In genomic region chr21:42377211-42377950, GRCh38 we compare ENCODE assay signal across 21 cellular contexts. TPM values are rescaled to one million over a fixed set of nuclear protein-coding genes. Genes with fewer than 3 reads are reported as not detected.
"Had no signal": no experiment of that assay in that cellular context is flagged by ENCODE, and none has a peak within 500 bp of the region (broad histone marks: within the 10 kb centered on the region; RNA-seq: fewer than 3 reads in every experiment).

No MANE protein-coding gene starts in this region.

- H3K27me3 Mint-ChIP-seq: activated CD4-positive, alpha-beta T cell treated with anti-CD3 and anti-CD28 coated beads, Interleukin-2, amount 10 ng/mL, durations not matched to agents 24 days and 14 days had no signal

- H3K27ac ChIP-seq: adrenal gland, dorsolateral prefrontal cortex, hepatocyte, left ventricle myocardium inferior, prostate gland, upper lobe of left lung had no signal

- H3K4me1 ChIP-seq: adrenal gland, left ventricle myocardium inferior had no signal

- H3K4me3 ChIP-seq: adrenal gland, dorsolateral prefrontal cortex, hepatocyte, left ventricle myocardium inferior, prostate gland, upper lobe of left lung had no signal

- H3K9me3 ChIP-seq: adrenal gland, prostate gland had no signal

- ATAC-seq: right cardiac atrium had no signal

- H3K27ac Mint-ChIP-seq: activated CD4-positive, alpha-beta T cell treated with anti-CD3 and anti-CD28 coated beads, Interleukin-2, amount 10 ng/mL, durations not matched to agents 24 days and 14 days; activated naive CD4-positive, alpha-beta T cell treated with anti-CD3 and anti-CD28 coated beads for 36 hours; activated T-helper 2 cell treated with anti-CD3 and anti-CD28 coated beads, Interferon-gamma antibody, Interleukin-2, Interleukin-4, amounts not matched to agents 10 μg/mL and 5 μg/mL and 100 μg/mL, durations not matched to agents 14 hours and 24 hours and 36 hours; memory B cell; nephron; stimulated activated naive CD8-positive, alpha-beta T cell treated with anti-CD3 and anti-CD28 coated beads, Interleukin-15, Interleukin-2, amounts not matched to agents 100 ng/mL and 50 ng/mL, for 24 hours had no signal

- H3K36me3 ChIP-seq: adrenal gland, left ventricle myocardium inferior, prostate gland, upper lobe of left lung had no signal

- H3K4me3 Mint-ChIP-seq: activated CD4-positive, alpha-beta T cell treated with anti-CD3 and anti-CD28 coated beads, Interleukin-2, amount 10 ng/mL, durations not matched to agents 24 days and 14 days; activated naive CD4-positive, alpha-beta T cell treated with anti-CD3 and anti-CD28 coated beads for 36 hours; memory B cell; nephron; stimulated activated naive CD8-positive, alpha-beta T cell treated with anti-CD3 and anti-CD28 coated beads, Interleukin-15, Interleukin-2, amounts not matched to agents 100 ng/mL and 50 ng/mL, for 24 hours had no signal

- DNase-seq: activated CD4-positive, alpha-beta T cell treated with anti-CD3 and anti-CD28 coated beads, Interleukin-2, amount 10 ng/mL, durations not matched to agents 24 days and 14 days; activated CD4-positive, CD25-positive, alpha-beta regulatory T cell; activated CD8-positive, alpha-beta memory T cell treated with anti-CD3 and anti-CD28 coated beads, Interleukin-2, amount 50 U/mL, for 48 hours; activated naive CD4-positive, alpha-beta T cell treated with anti-CD3 and anti-CD28 coated beads for 36 hours; left ventricle myocardium inferior; occipital lobe; right cardiac atrium; small intestine; stimulated activated CD4-positive, alpha-beta T cell treated with anti-CD3 and anti-CD28 coated beads, Interleukin-4, amount 100 ng/mL, for 4 hours; stimulated activated CD8-positive, alpha-beta memory T cell treated with anti-CD3 and anti-CD28 coated beads, Interleukin-4, amount 100 ng/mL, for 48 hours had no signal

- H3K36me3 Mint-ChIP-seq: memory B cell had no signal

RNA-seq across cellular contexts. Expression of gene TFF1, which starts 11.0 kb away (rescaled TPM):
- total RNA-seq: activated CD4-positive, alpha-beta T cell treated with anti-CD3 and anti-CD28 coated beads, Interleukin-2, amount 10 ng/mL, durations not matched to agents 24 days and 14 days; activated naive CD4-positive, alpha-beta T cell treated with anti-CD3 and anti-CD28 coated beads for 36 hours; dorsolateral prefrontal cortex; left ventricle myocardium inferior; occipital lobe; right cardiac atrium; T-helper 2 cell treated with Interferon-gamma antibody and Interleukin-4, amounts not matched to agents 100 ng/mL and 5 ng/mL, for 36 hours; temporal lobe had no signal

RNA-seq across cellular contexts. Expression of gene TMPRSS3, which starts 18.5 kb away (rescaled TPM):
- total RNA-seq: left ventricle myocardium inferior, occipital lobe, right cardiac atrium, temporal lobe had no signal

RNA-seq across cellular contexts. Expression of gene UBASH3A, which starts 26.3 kb away (rescaled TPM):
- total RNA-seq: hepatocyte, left ventricle myocardium inferior, occipital lobe, temporal lobe had no signal

RNA-seq across cellular contexts. Expression of gene TFF2, which starts 26.6 kb away (rescaled TPM):
- total RNA-seq: activated CD4-positive, alpha-beta T cell treated with anti-CD3 and anti-CD28 coated beads, Interleukin-2, amount 10 ng/mL, durations not matched to agents 24 days and 14 days; activated naive CD4-positive, alpha-beta T cell treated with anti-CD3 and anti-CD28 coated beads for 36 hours; activated T-helper 2 cell treated with anti-CD3 and anti-CD28 coated beads, Interferon-gamma antibody, Interleukin-2, Interleukin-4, amounts not matched to agents 10 μg/mL and 5 μg/mL and 100 μg/mL, durations not matched to agents 14 hours and 24 hours and 36 hours; adrenal gland; dorsolateral prefrontal cortex; left ventricle myocardium inferior; occipital lobe; prostate gland; right cardiac atrium; T-helper 2 cell treated with Interferon-gamma antibody and Interleukin-4, amounts not matched to agents 100 ng/mL and 5 ng/mL, for 36 hours; temporal lobe; upper lobe of left lung had no signal
